In the genomic region with DNA sequence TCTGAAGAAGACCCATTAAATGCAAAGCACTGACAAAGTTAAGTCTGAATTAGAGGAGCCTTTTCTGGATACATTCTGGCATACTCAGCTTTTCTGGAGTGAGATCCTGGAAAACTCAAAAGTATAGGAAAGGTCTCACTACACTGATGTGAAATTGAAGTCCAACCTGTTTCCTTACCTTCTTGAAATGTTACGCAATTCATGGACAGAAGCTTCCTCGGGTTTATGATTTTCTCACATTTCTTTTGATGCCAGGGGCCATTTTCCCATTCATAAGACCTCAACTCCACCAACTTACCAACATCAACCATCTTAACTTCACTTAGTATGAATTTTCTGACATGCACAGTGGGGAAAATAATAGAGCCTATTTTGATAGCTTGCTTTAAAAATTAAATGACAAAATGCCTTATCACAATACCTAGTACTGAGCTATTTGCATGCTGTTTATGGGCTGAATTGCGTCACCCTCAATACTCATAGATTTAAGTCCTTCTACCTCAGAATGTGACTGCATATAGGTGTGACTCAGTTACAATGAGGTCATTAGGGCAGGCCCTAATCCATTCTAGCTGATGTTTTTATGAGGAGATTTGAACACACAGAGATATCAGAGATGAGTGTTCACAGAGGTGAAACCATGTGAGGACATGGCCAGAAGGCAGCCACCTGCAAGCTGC, we compare ENCODE assay signal across 38 cellular contexts.
"Had no signal": no experiment of that assay in that cellular context is flagged by ENCODE, and none has a peak within 500 bp of the region (broad histone marks: within the 10 kb centered on the region; RNA-seq: fewer than 3 reads in every experiment).

No MANE protein-coding gene starts in this region.

- ATAC-seq: activated T-cell treated with anti-CD3 and anti-CD28 coated beads, Interleukin-2, amount 50 U/mL, for 72 hours; activated T-helper 17 cell treated with anti-CD3 and anti-CD28 coated beads, Interleukin-2, amount 50 U/mL, for 72 hours had no signal

- H3K9me3 ChIP-seq: MG63 had no signal

- H3K36me3 ChIP-seq: brain microvascular endothelial cell, cardiac muscle cell, MG63 had no signal

- H3K27me3 ChIP-seq: brain microvascular endothelial cell, cardiac muscle cell, MG63 had no signal

- H3K27ac ChIP-seq: brain microvascular endothelial cell, cardiac muscle cell, PC-9, VCaP had no signal

- H3K4me3 ChIP-seq: cardiac muscle cell, MG63, PC-9 had no signal

- FAIRE-seq: RCC 7860 had no signal

- DNase-seq: activated B cell treated with CpG ODN at 0.5 μM for 24 hours; activated CD4-positive, alpha-beta memory T cell treated with anti-CD3 and anti-CD28 coated beads, Interleukin-2, amount 10 ng/mL, durations not matched to agents 7 days and 5 days; activated CD4-positive, alpha-beta T cell treated with anti-CD3 and anti-CD28 coated beads for 4 hours; activated CD4-positive, alpha-beta T cell treated with anti-CD3 and anti-CD28 coated beads, Interleukin-2, amount 50 U/mL, for 1 hour; activated CD4-positive, CD25-positive, alpha-beta regulatory T cell treated with anti-CD3 and anti-CD28 coated beads, Interleukin-2, amount 50 U/mL, for 72 hours; activated CD8-positive, alpha-beta memory T cell treated with anti-CD3 and anti-CD28 coated beads for 24 hours; activated effector memory CD4-positive, alpha-beta T cell treated with anti-CD3 and anti-CD28 coated beads, Interleukin-2, amount 50 U/mL, for 16 hours; activated naive CD4-positive, alpha-beta T cell; activated naive CD4-positive, alpha-beta T cell treated with anti-CD3 and anti-CD28 coated beads, Interleukin-2, amount 50 U/mL, for 16 hours; activated naive CD8-positive, alpha-beta T cell treated with anti-CD3 and anti-CD28 coated beads for 36 hours; activated T-cell treated with anti-CD3 and anti-CD28 coated beads, Interleukin-2, amount 50 U/mL, for 1 hour; activated T-cell treated with anti-CD3 and anti-CD28 coated beads, Interleukin-2, amount 50 U/mL, for 72 hours; amniotic stem cell; aorta; brain microvascular endothelial cell; Karpas-422; MG63; NCI-H1092; NCI-H1417; NCI-H146; NCI-H187; NCI-H2029 treated with DMSO at 0.1 percent for 48 hours; NCI-H2107; NCI-H2171; NCI-H510A; NCI-H526; NCI-H748 treated with DMSO at 0.1 percent for 48 hours; NK-92 treated with Interleukin-12 subunit alpha and Interleukin-12 subunit beta, amount 100 ng/mL, for 24 hours; PC-9; Right ventricle myocardium superior; SW 1271; T-helper 1 cell; T-helper 2 cell; T-helper 9 cell had no signal
